In the genomic region with DNA sequence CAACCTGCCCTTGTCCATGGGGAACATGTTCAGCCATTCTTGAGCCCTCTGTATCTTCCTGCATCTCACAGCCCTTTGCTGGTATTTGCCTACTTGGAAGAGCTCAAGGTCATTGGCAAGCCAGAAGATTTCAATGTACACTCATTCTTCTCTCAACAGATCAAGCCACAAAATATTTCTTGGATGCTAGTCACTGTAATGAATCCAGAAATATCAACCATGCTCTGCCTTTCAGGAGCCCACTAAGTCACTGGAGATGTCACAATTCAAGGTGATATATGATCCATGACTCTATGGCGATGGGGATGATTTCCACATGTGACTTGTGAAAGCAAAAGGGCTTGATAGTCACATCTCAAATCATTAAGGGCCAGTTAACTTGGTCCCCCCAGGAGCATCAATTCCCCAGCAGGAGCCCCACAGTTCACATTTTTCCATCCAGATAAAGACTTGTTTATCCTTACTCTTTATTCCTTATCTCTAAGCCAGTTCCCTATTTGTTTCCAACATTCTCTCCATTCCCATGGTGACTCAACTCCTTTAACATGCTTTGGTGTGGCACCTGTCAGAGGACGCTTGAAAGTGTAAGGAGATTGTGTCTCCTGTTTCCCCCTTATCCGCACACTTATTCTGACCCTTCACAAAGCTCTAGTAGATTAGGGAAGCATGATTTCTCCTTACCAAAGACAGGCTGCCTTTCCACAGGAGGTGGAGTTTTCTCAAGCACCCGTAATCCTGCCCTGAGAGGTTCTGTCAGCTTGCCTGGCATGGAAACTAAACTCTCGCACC, we compare ENCODE assay signal across 12 cellular contexts. TPM values are rescaled to one million over a fixed set of nuclear protein-coding genes. Genes with fewer than 3 reads are reported as not detected.
DNase-seq lines count a peak whose midpoint lies in the region; ATAC-seq and TF ChIP-seq lines count a peak whose summit lies in the region.
"Had no signal": no experiment of that assay in that cellular context is flagged by ENCODE, and none has a peak within 500 bp of the region (broad histone marks: within the 10 kb centered on the region; RNA-seq: fewer than 3 reads in every experiment).

No MANE protein-coding gene starts in this region.

- peaks cover 0 to 4% (median 3%) of the 10 kb centered on the region in 7 donors for H3K9me3 Mint-ChIP-seq in CD14-positive monocyte
- no peaks in the 10 kb centered on the region for H3K9me3 Mint-ChIP-seq in activated CD8-positive, alpha-beta T cell treated with anti-CD3 and anti-CD28 coated beads for 36 hours
- H3K9me3 Mint-ChIP-seq: activated T-helper 1 cell treated with anti-CD3 and anti-CD28 coated beads, Interleukin-12 subunit alpha, Interleukin-12 subunit beta, Interleukin-2, Interleukin-4 antibody, amounts not matched to agents 30 ng/mL and 10 ng/mL and 1 ng/mL, durations not matched to agents 14 hours and 24 hours and 36 hours; HFFc6 had no signal

- no peaks in the 10 kb centered on the region for H3K9me3 ChIP-seq in WERI-Rb-1 (ENCODE audit: severe bottlenecking)
- no peaks in the 10 kb centered on the region for H3K9me3 ChIP-seq in gastroesophageal sphincter
- no peaks in the 10 kb centered on the region for H3K9me3 ChIP-seq in sigmoid colon
- H3K9me3 ChIP-seq: BLaER1 treated with 17β-estradiol and CSF1 and Interleukin-3, amounts not matched to agents 10 nM and 100 nM had no signal

- ATAC-seq in gastroesophageal sphincter = no peak
- no peak for ATAC-seq in activated CD8-positive, alpha-beta T cell treated with anti-CD3 and anti-CD28 coated beads for 36 hours
- no peak for ATAC-seq in HG03354 (IDR thresholded peaks at IDR 0.05; ENCODE audit: poor library complexity, severe bottlenecking, unreplicated experiment)

- DNase-seq in CD14-positive monocyte (ENCODE audit: low spot score) (peak; percentile 5), WERI-Rb-1 (peak; percentile 64), sigmoid colon (no peak)
- DNase-seq in stimulated activated CD4-positive, alpha-beta T cell treated with anti-CD3 and anti-CD28 coated beads, Interleukin-2, amount 100 ng/mL, for 24 hours = no peak
- DNase-seq in activated CD8-positive, alpha-beta T cell treated with anti-CD3 and anti-CD28 coated beads for 36 hours = no peak
- no peak for DNase-seq in stimulated activated CD4-positive, alpha-beta T cell treated with anti-CD3 and anti-CD28 coated beads, Interleukin-4, amount 100 ng/mL, for 24 hours
- DNase-seq: naive B cell had no signal

- H3K4me3 ChIP-seq in WERI-Rb-1 (ENCODE audit: low read depth, low read length) (no peak overlapping the region; the same call in 1 of the 2 replicates), gastroesophageal sphincter (no peak overlapping the region), sigmoid colon (no peak overlapping the region)
- H3K4me3 ChIP-seq: BLaER1 treated with 17β-estradiol and CSF1 and Interleukin-3, amounts not matched to agents 10 nM and 100 nM had no signal

- peaks cover 0 to 5% (median 2%) of the 10 kb centered on the region in 3 donors for H3K27me3 Mint-ChIP-seq in CD14-positive monocyte (ENCODE audit: low read depth in 3 of 3)
- H3K27me3 Mint-ChIP-seq in activated CD8-positive, alpha-beta T cell treated with anti-CD3 and anti-CD28 coated beads for 36 hours = peaks cover under 1% of the 10 kb centered on the region

- intact Hi-C loops in CD14-positive monocyte (cut with micrococcal nuclease) (no loop called here), sigmoid colon (cut with DNase I) (no loop called here)
- intact Hi-C loops in activated CD8-positive, alpha-beta T cell treated with anti-CD3 and anti-CD28 coated beads for 36 hours (cut with micrococcal nuclease) = no loop called here

- TF ChIP-seq POLR2A in gastroesophageal sphincter (IDR thresholded peaks at IDR 0.05) (no peak), sigmoid colon (IDR thresholded peaks at IDR 0.05) (no peak)

- no peak for TF ChIP-seq EP300 in gastroesophageal sphincter (IDR thresholded peaks at IDR 0.05)
- TF ChIP-seq EP300 in sigmoid colon (IDR thresholded peaks at IDR 0.05) = no peak

- no peak for TF ChIP-seq CTCF in CD14-positive monocyte (IDR thresholded peaks at IDR 0.05)
- no peak for TF ChIP-seq CTCF in WERI-Rb-1 (IDR thresholded peaks at IDR 0.05; ENCODE audit: low read depth, low read length)
- no peak for TF ChIP-seq CTCF in gastroesophageal sphincter (IDR thresholded peaks at IDR 0.05)
- no peak for TF ChIP-seq CTCF in sigmoid colon (IDR thresholded peaks at IDR 0.05)
- no peak for TF ChIP-seq CTCF in activated CD8-positive, alpha-beta T cell treated with anti-CD3 and anti-CD28 coated beads for 36 hours (IDR thresholded peaks at IDR 0.05)

- H3K4me3 Mint-ChIP-seq in CD14-positive monocyte = no peak overlapping the region
- no peak overlapping the region for H3K4me3 Mint-ChIP-seq in activated CD8-positive, alpha-beta T cell treated with anti-CD3 and anti-CD28 coated beads for 36 hours
- H3K4me3 Mint-ChIP-seq: activated T-helper 1 cell treated with anti-CD3 and anti-CD28 coated beads, Interleukin-12 subunit alpha, Interleukin-12 subunit beta, Interleukin-2, Interleukin-4 antibody, amounts not matched to agents 30 ng/mL and 10 ng/mL and 1 ng/mL, durations not matched to agents 14 hours and 24 hours and 36 hours; HFFc6; naive B cell had no signal

- H3K4me1 ChIP-seq in gastroesophageal sphincter (peaks cover 12 to 81% (median 18%) of the 10 kb centered on the region in 3 donors), sigmoid colon (peaks cover 0 to 82% (median 74%) of the 10 kb centered on the region in 4 donors)

- no peak overlapping the region for H3K27ac Mint-ChIP-seq in CD14-positive monocyte
- no peak overlapping the region for H3K27ac Mint-ChIP-seq in activated CD8-positive, alpha-beta T cell treated with anti-CD3 and anti-CD28 coated beads for 36 hours
- H3K27ac Mint-ChIP-seq: activated T-helper 1 cell treated with anti-CD3 and anti-CD28 coated beads, Interleukin-12 subunit alpha, Interleukin-12 subunit beta, Interleukin-2, Interleukin-4 antibody, amounts not matched to agents 30 ng/mL and 10 ng/mL and 1 ng/mL, durations not matched to agents 14 hours and 24 hours and 36 hours; HFFc6; naive B cell had no signal

- H3K4me1 Mint-ChIP-seq in CD14-positive monocyte = peaks cover 10% of the 10 kb centered on the region
- H3K4me1 Mint-ChIP-seq in activated CD8-positive, alpha-beta T cell treated with anti-CD3 and anti-CD28 coated beads for 36 hours (ENCODE audit: low read depth) = no peaks in the 10 kb centered on the region
- H3K4me1 Mint-ChIP-seq: naive B cell had no signal

- CTCF ChIA-PET in activated CD8-positive, alpha-beta T cell treated with anti-CD3 and anti-CD28 coated beads for 36 hours (lab: Charles Lee) = interaction anchor here (1.2 to 1.9 kb wide), 2 partner anchors 23 to 194 kb away, joined by 3 to 7 read pairs; no protein-coding TSS in a partner anchor

- 38 to 50% methylated on average over 1 to 5 of the region's 5 CpGs for WGBS in gastroesophageal sphincter (ENCODE audit: low coverage in 1 of 2), 2 donors
- 23 to 67% methylated on average over 5 of the region's 5 CpGs for WGBS in sigmoid colon, 2 donors

- H3K36me3 ChIP-seq in WERI-Rb-1 (no peaks in the 10 kb centered on the region), gastroesophageal sphincter (peaks cover 0 to 13% of the 10 kb centered on the region in 2 donors), sigmoid colon (peaks cover 3 to 14% (median 8%) of the 10 kb centered on the region in 4 donors)

- H3K27ac ChIP-seq in WERI-Rb-1 (no peak overlapping the region), gastroesophageal sphincter (peak overlapping the region; percentile 81 to 97 (median 88)), sigmoid colon (peak overlapping the region; percentile 75 to 96 (median 96))
- H3K27ac ChIP-seq: BLaER1 treated with 17β-estradiol and CSF1 and Interleukin-3, amounts not matched to agents 10 nM and 100 nM had no signal

- POLR2A ChIA-PET in activated CD8-positive, alpha-beta T cell treated with anti-CD3 and anti-CD28 coated beads for 36 hours (lab: Charles Lee) = no interaction called here

- H3K27me3 ChIP-seq in WERI-Rb-1 (ENCODE audit: insufficient read depth, low read depth, severe bottlenecking) (peaks cover 11% of the 10 kb centered on the region), gastroesophageal sphincter (no peaks in the 10 kb centered on the region), sigmoid colon (no peaks in the 10 kb centered on the region)
- H3K27me3 ChIP-seq: BLaER1 treated with 17β-estradiol and CSF1 and Interleukin-3, amounts not matched to agents 10 nM and 100 nM had no signal

- H3K36me3 Mint-ChIP-seq in CD14-positive monocyte = no peaks in the 10 kb centered on the region
- no peaks in the 10 kb centered on the region for H3K36me3 Mint-ChIP-seq in activated CD8-positive, alpha-beta T cell treated with anti-CD3 and anti-CD28 coated beads for 36 hours (ENCODE audit: low read depth)
- H3K36me3 Mint-ChIP-seq: naive B cell had no signal

RNA-seq across cellular contexts. Expression of a gene that starts 15.8 kb away (rescaled TPM):
- polyA plus RNA-seq in CD14-positive monocyte = not detected
- total RNA-seq in gastroesophageal sphincter = 100 to 1,000 TPM in 3 of 4 donors, 10 to 100 TPM in 1; 89.0 to 277 (median 194) TPM
- 100 to 1,000 TPM in 2 of 4 donors, 10 to 100 TPM in 2; 64.8 to 106 (median 96.1) TPM for total RNA-seq in sigmoid colon
- 10 to 100 TPM; 13.9 to 67.7 (median 21.0) TPM for polyA plus RNA-seq in sigmoid colon
- not detected for total RNA-seq in activated CD8-positive, alpha-beta T cell treated with anti-CD3 and anti-CD28 coated beads for 36 hours
- total RNA-seq: activated T-helper 1 cell treated with anti-CD3 and anti-CD28 coated beads, Interleukin-12 subunit alpha, Interleukin-12 subunit beta, Interleukin-2, Interleukin-4 antibody, amounts not matched to agents 30 ng/mL and 10 ng/mL and 1 ng/mL, durations not matched to agents 14 hours and 24 hours and 36 hours; HFFc6 had no signal

Comparison
In these comparisons a context has a peak if more than half of its experiments do, and no peak if none do; other contexts are left out.
1. DNase-seq: peak in CD14-positive monocyte (single experiment) and WERI-Rb-1 (single experiment); none in sigmoid colon (single experiment), stimulated activated CD4-positive, alpha-beta T cell treated with anti-CD3 and anti-CD28 coated beads, Interleukin-2, amount 100 ng/mL, for 24 hours (0 of 2), activated CD8-positive, alpha-beta T cell treated with anti-CD3 and anti-CD28 coated beads for 36 hours (single experiment) and stimulated activated CD4-positive, alpha-beta T cell treated with anti-CD3 and anti-CD28 coated beads, Interleukin-4, amount 100 ng/mL, for 24 hours (single experiment).
2. RNA of a gene that starts 15.8 kb away (total RNA-seq): 89.0 to 277 TPM in gastroesophageal sphincter and 64.8 to 106 TPM in sigmoid colon; not detected in activated CD8-positive, alpha-beta T cell treated with anti-CD3 and anti-CD28 coated beads for 36 hours; every median in the first group is over 10 times any median in the second.